Comparison of ENCODE assay signal across 8 cellular contexts in the genomic region with DNA sequence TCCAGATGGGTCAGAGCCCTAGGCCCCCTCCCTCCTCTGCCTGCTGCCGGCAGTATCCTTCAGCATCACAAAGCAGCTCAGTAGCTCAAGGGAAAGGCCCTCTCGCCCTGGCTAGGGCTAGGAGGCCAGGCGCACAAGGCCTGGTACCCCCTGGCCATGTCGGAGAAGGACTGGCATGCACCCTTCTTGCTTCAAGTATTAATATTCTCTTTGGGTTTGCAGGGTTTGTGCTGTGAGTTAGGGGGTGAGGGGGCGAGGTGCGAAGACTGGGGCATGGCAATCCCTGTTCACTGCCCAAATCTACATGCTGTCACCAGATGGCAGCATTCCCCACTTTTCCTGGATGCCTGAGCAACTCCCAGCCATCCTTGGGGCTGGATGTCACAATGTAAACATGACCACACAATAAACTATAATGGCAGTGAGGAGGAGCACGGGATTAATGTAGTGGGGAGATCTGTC.
DNase-seq lines count a peak whose midpoint lies in the region; ATAC-seq, FAIRE-seq and TF ChIP-seq lines count a peak whose summit lies in the region.

No MANE protein-coding gene starts in this region.

- H4K91ac ChIP-seq in H1 (replicated peaks; ENCODE audit: insufficient read length, low read length): no peak overlapping the region

- TF ChIP-seq CTCF in DND-41 (IDR thresholded peaks at IDR 0.05; ENCODE audit: borderline replicate concordance, extremely low read depth, low read length, poor library complexity, severe bottlenecking) (peak; percentile 72), H1 (IDR thresholded peaks at IDR 0.05; ENCODE audit: control extremely low read depth in 1 of 3, insufficient read depth in 1 of 3, low read depth in 1 of 3, low read length in 3 of 3) (peak; percentile 88 to 90 (median 88))

- H3K36me3 ChIP-seq in DND-41 (ENCODE audit: insufficient read depth, low read length) (peaks cover 6% of the 10 kb centered on the region; the same call in 1 of the 2 replicates), H1 (ENCODE audit: control insufficient read depth in 2 of 4, insufficient read depth in 4 of 4, low read length in 3 of 4) (no peaks in the 10 kb centered on the region), mesendoderm (ENCODE audit: control insufficient read depth, insufficient read depth, low read length) (no peaks in the 10 kb centered on the region)

- H3K4ac ChIP-seq in H1 (replicated peaks; ENCODE audit: insufficient read length, low read depth, low read length): no peak overlapping the region
- H3K4ac ChIP-seq in mesendoderm (ENCODE audit: low read depth, low read length): no peak overlapping the region

- H4K20me1 ChIP-seq in DND-41 (ENCODE audit: insufficient read depth, low read length) (no peaks in the 10 kb centered on the region; the same call in none of the 2 replicates), H1 (replicated peaks in 1 of 2; ENCODE audit: control insufficient read depth in 1 of 2, insufficient read depth in 2 of 2, low read length in 2 of 2) (peaks cover 0 to 3% of the 10 kb centered on the region in 2 experiments)

- no peak overlapping the region for H3K4me3 ChIP-seq in DND-41 (ENCODE audit: low read depth in 1 of 2, low read length in 2 of 2)
- no peak overlapping the region for H3K4me3 ChIP-seq in H1 (ENCODE audit: extremely low read depth in 1 of 4, insufficient read depth in 2 of 4, low read depth in 3 of 4, low read length in 4 of 4)
- no peak overlapping the region for H3K4me3 ChIP-seq in mesendoderm (ENCODE audit: low read length)

- no peaks in the 10 kb centered on the region for H3K79me2 ChIP-seq in DND-41 (ENCODE audit: insufficient read depth, low read length)
- H3K79me2 ChIP-seq in H1 (ENCODE audit: control insufficient read depth in 1 of 2, insufficient read depth in 2 of 2, low read length in 2 of 2): no peaks in the 10 kb centered on the region
- no peaks in the 10 kb centered on the region for H3K79me2 ChIP-seq in mesendoderm (ENCODE audit: control insufficient read depth, insufficient read depth, low read length)

- H3K4me2 ChIP-seq in DND-41 (ENCODE audit: insufficient read depth, low read length) (no peak overlapping the region), H1 (ENCODE audit: insufficient read depth in 1 of 2, low read depth in 2 of 2, low read length in 2 of 2) (peak overlapping the region; percentile 4 to 48; a peak in 3 of 4 replicates), mesendoderm (ENCODE audit: low read length) (no peak overlapping the region)

- H3K9me3 ChIP-seq in DND-41 (ENCODE audit: insufficient read depth, low read length, severe bottlenecking) (no peaks in the 10 kb centered on the region), H1 (ENCODE audit: insufficient read depth in 2 of 2, low read depth in 1 of 2, low read length in 1 of 2) (no peaks in the 10 kb centered on the region)

- WGBS in H1 (ENCODE audit: extremely low coverage in 1 of 2, insufficient coverage in 1 of 2, insufficient read length in 1 of 2, insufficient replicate concordance in 2 of 2, low coverage in 1 of 2, low lambda C conversion rate in 2 of 2, missing lambda C conversion rate in 1 of 2), 2 experiments: 10% methylated on average over 7 of the region's 7 CpGs; no CpG with 5 or more reads in 1 of the 2 experiments
- WGBS in mesendoderm (ENCODE audit: extremely low coverage, insufficient coverage, low lambda C conversion rate): no CpG with 5 or more reads among the region's 7 CpGs

- H3K79me1 ChIP-seq in H1 (ENCODE audit: low read depth, low read length): no peaks in the 10 kb centered on the region
- no peaks in the 10 kb centered on the region for H3K79me1 ChIP-seq in mesendoderm (ENCODE audit: low read length)

- peak; percentile 91 to 92 for TF ChIP-seq RAD21 in H1 (IDR thresholded peaks at IDR 0.05 in 1 of 2, conservative IDR thresholded peaks at IDR 0.05 in 1 of 2; ENCODE audit: low read depth in 2 of 2, low read length in 2 of 2)

- H2BK15ac ChIP-seq in H1 (ENCODE audit: low read length) (no peak overlapping the region), mesendoderm (replicated peaks; ENCODE audit: low read depth) (no peak overlapping the region)

- ATAC-seq in DND-41 (ENCODE audit: insufficient read depth, low read depth) (peak; percentile 71; the same call in 2 of the 3 replicates), GM21447 (IDR thresholded peaks at IDR 0.05; ENCODE audit: unreplicated experiment) (no peak), GM19324 (IDR thresholded peaks at IDR 0.05; ENCODE audit: low FRiP score, unreplicated experiment) (no peak), HG03045 (IDR thresholded peaks at IDR 0.05; ENCODE audit: unreplicated experiment) (no peak)

- H4K5ac ChIP-seq in H1 (ENCODE audit: insufficient read length, low read depth, low read length): no peak overlapping the region
- no peak overlapping the region for H4K5ac ChIP-seq in mesendoderm (ENCODE audit: low read length)

- H3K4me1 ChIP-seq in DND-41 (ENCODE audit: insufficient read depth, low read length) (no peaks in the 10 kb centered on the region), H1 (replicated peaks in 1 of 4; ENCODE audit: control insufficient read depth in 3 of 4, insufficient read depth in 4 of 4, low read length in 3 of 4) (peaks cover 0 to 4% (median 1%) of the 10 kb centered on the region in 4 experiments; a peak in 3 of 7 replicates), mesendoderm (ENCODE audit: control insufficient read depth, low read depth, low read length) (no peaks in the 10 kb centered on the region)

- no peak overlapping the region for H2BK12ac ChIP-seq in H1 (ENCODE audit: low read depth, low read length)

- no peak for TF ChIP-seq POLR2A in H1 (IDR thresholded peaks at IDR 0.05; ENCODE audit: control extremely low read depth in 1 of 2, low read depth in 2 of 2, low read length in 2 of 2)

- no peak overlapping the region for H4K8ac ChIP-seq in H1 (ENCODE audit: extremely low read depth, insufficient read depth, low read length)
- no peak overlapping the region for H4K8ac ChIP-seq in mesendoderm (ENCODE audit: low read depth, low read length)

- peak; percentile 22 for FAIRE-seq in RCC 7860 (lab: Jason Lieb, UNC)
- FAIRE-seq in H1 (lab: Jason Lieb, UNC): peak; percentile 95

- H3K18ac ChIP-seq in H1 (ENCODE audit: extremely low read depth, low read length): no peak overlapping the region
- H3K18ac ChIP-seq in mesendoderm (ENCODE audit: low read length): no peak overlapping the region

- H2AFZ ChIP-seq in DND-41 (ENCODE audit: low read depth, low read length) (no peak overlapping the region), H1 (ENCODE audit: low read length) (no peak overlapping the region)

- no peak for TF ChIP-seq EP300 in H1 (IDR thresholded peaks at IDR 0.05; ENCODE audit: borderline replicate concordance in 1 of 2, low read depth in 2 of 2, low read length in 2 of 2)

- H3K27ac ChIP-seq in DND-41 (ENCODE audit: low read length) (no peak overlapping the region), H1 (ENCODE audit: low read depth, low read length) (no peak overlapping the region), mesendoderm (ENCODE audit: low read depth, low read length) (no peak overlapping the region)

- H3K23me2 ChIP-seq in H1 (ENCODE audit: low read depth, low read length): no peaks in the 10 kb centered on the region; the same call in 1 of the 2 replicates

- POLR2A ChIA-PET in H1 (lab: Charles Lee; ENCODE audit: partially characterized antibody): interaction anchor here (0.7 to 1.7 kb wide), 3 partner anchors 9 to 82 kb away, joined by 3 to 4 read pairs (median 3); no protein-coding TSS in a partner anchor

- CTCF ChIA-PET in H1 (lab: Charles Lee; ENCODE audit: partially characterized antibody): interaction anchor here (0.6 to 19.1 kb wide), 37 partner anchors 9 to 309 kb away, joined by 3 to 448 read pairs (median 6); no protein-coding TSS in a partner anchor

- no peak overlapping the region for H2BK20ac ChIP-seq in H1 (ENCODE audit: low read length)

- no peak overlapping the region for H2BK5ac ChIP-seq in H1 (ENCODE audit: low read depth, low read length)
- H2BK5ac ChIP-seq in mesendoderm (ENCODE audit: low read length): no peak overlapping the region

- no peaks in the 10 kb centered on the region for H3K27me3 ChIP-seq in DND-41 (ENCODE audit: insufficient read depth, low read length, poor library complexity)
- H3K27me3 ChIP-seq in H1 (replicated peaks in 1 of 4; ENCODE audit: control insufficient read depth in 3 of 4, extremely low read depth in 1 of 4, insufficient read depth in 3 of 4, low read length in 3 of 4): no peaks in the 10 kb centered on the region; a peak in 2 of 7 replicates
- H3K27me3 ChIP-seq in mesendoderm (ENCODE audit: insufficient read depth, low read length, poor library complexity): no peaks in the 10 kb centered on the region

- no peak overlapping the region for H3K14ac ChIP-seq in H1 (ENCODE audit: insufficient read length)

- H2AK5ac ChIP-seq in H1 (ENCODE audit: low read depth, low read length) (no peak overlapping the region), mesendoderm (ENCODE audit: low read length) (no peak overlapping the region)

- H3K56ac ChIP-seq in H1 (replicated peaks; ENCODE audit: insufficient read length, low read depth, low read length) (no peak overlapping the region), mesendoderm (ENCODE audit: low read length) (no peak overlapping the region)

- H3K9ac ChIP-seq in DND-41 (ENCODE audit: low read depth, low read length) (no peak overlapping the region), H1 (replicated peaks in 1 of 4; ENCODE audit: extremely low read depth in 1 of 4, low read depth in 3 of 4, low read length in 3 of 4) (no peak overlapping the region), mesendoderm (ENCODE audit: low read length) (no peak overlapping the region)

- no peak overlapping the region for H3K23ac ChIP-seq in H1 (ENCODE audit: insufficient read length)
- H3K23ac ChIP-seq in mesendoderm (ENCODE audit: low read length): no peak overlapping the region

- DNase-seq in DND-41: peak; percentile 33
- peak; percentile 15 for DNase-seq in HS-27A (ENCODE audit: low read depth)
- peak; percentile 61 for DNase-seq in RCC 7860 (ENCODE audit: low spot score)
- DNase-seq in H1 (ENCODE audit: low read depth in 1 of 2, low spot score in 2 of 2): peak; percentile 31 to 81
- peak; percentile 84 for DNase-seq in mesendoderm

- no peak overlapping the region for H2BK120ac ChIP-seq in H1 (replicated peaks; ENCODE audit: low read depth, low read length)
- H2BK120ac ChIP-seq in mesendoderm (ENCODE audit: low read depth, low read length): no peak overlapping the region

TF ChIP-seq in H1, 55 proteins besides CTCF, POLR2A, EP300 and RAD21 (continues in another document):
- TF ChIP-seq SUZ12 (IDR thresholded peaks at IDR 0.05; ENCODE audit: low read length) (no peak), CBX5 (IDR thresholded peaks at IDR 0.05; ENCODE audit: low read depth, low read length) (no peak), CHD2 (IDR thresholded peaks at IDR 0.05; ENCODE audit: low read length) (no peak)

Comparison
In these comparisons a context has a peak if more than half of its experiments do, and no peak if none do; other contexts are left out.
1. DNase-seq: peak in every context shown above with its lines; median percentile 84 in mesendoderm; 61 in RCC 7860; 56 in H1; 33 in DND-41; 15 in HS-27A.
2. H3K4me2 ChIP-seq: peak in H1 (2 of 2); none in DND-41 (single experiment) and mesendoderm (single experiment).